ENCODE assay signal across 9 cellular contexts in genomic region chr13:61277088-61277487, GRCh38.
"Had no signal": no experiment of that assay in that cellular context is flagged by ENCODE, and none has a peak within 500 bp of the region (broad histone marks: within the 10 kb centered on the region; RNA-seq: fewer than 3 reads in every experiment).

No MANE protein-coding gene starts in this region.

- H2AFZ ChIP-seq: GM23338 had no signal

- FAIRE-seq: H1, H54, HTR-8/SVneo, K562 had no signal

- DNase-seq: H9, HCEC 1CT, IMR-90, KG1 had no signal

- H3K4me3 ChIP-seq: GM23338, K562 had no signal

- H3K4me2 ChIP-seq: GM23338 had no signal
